Comparison of ENCODE assay signal across 9 cellular contexts in genomic region chr11:83162377-83162776, GRCh38. TPM values are rescaled to one million over a fixed set of nuclear protein-coding genes. Genes with fewer than 3 reads are reported as not detected.
DNase-seq lines count a peak whose midpoint lies in the region; ATAC-seq and TF ChIP-seq lines count a peak whose summit lies in the region.
"Had no signal": no experiment of that assay in that cellular context is flagged by ENCODE, and none has a peak within 500 bp of the region (broad histone marks: within the 10 kb centered on the region; RNA-seq: fewer than 3 reads in every experiment).

No MANE protein-coding gene starts in this region.

- H3K4me3 Mint-ChIP-seq in WTC11 (no peak overlapping the region), neural crest cell (peak overlapping the region; percentile 51), endodermal cell (no peak overlapping the region), neural progenitor cell (no peak overlapping the region)

- H3K27me3 Mint-ChIP-seq in WTC11 (ENCODE audit: low read depth) (no peaks in the 10 kb centered on the region), neural crest cell (ENCODE audit: low read depth) (no peaks in the 10 kb centered on the region), endodermal cell (ENCODE audit: insufficient read depth) (no peaks in the 10 kb centered on the region), neural progenitor cell (ENCODE audit: insufficient read depth, low read depth) (no peaks in the 10 kb centered on the region)

- H3K9me3 ChIP-seq in endodermal cell (ENCODE audit: control insufficient read depth, low read length) (peaks cover 13% of the 10 kb centered on the region), neural progenitor cell (ENCODE audit: low read depth) (no peaks in the 10 kb centered on the region), Peyer's patch (no peaks in the 10 kb centered on the region)

- H3K27me3 ChIP-seq in endodermal cell (ENCODE audit: control insufficient read depth, insufficient read depth, low read length, poor library complexity, severe bottlenecking) (no peaks in the 10 kb centered on the region), neural progenitor cell (no peaks in the 10 kb centered on the region), Peyer's patch (no peaks in the 10 kb centered on the region)

- H3K36me3 Mint-ChIP-seq in WTC11 (peaks cover 47% of the 10 kb centered on the region), neural crest cell (ENCODE audit: low read depth) (peaks cover 23% of the 10 kb centered on the region), endodermal cell (ENCODE audit: low read depth) (peaks cover 51% of the 10 kb centered on the region), neural progenitor cell (peaks cover 39% of the 10 kb centered on the region)

- POLR2A ChIA-PET in WTC11 (lab: Charles Lee) = no interaction called here

- no peak for TF ChIP-seq POLR2A in Peyer's patch (IDR thresholded peaks at IDR 0.05)

- H3K79me2 ChIP-seq in neural progenitor cell (ENCODE audit: low read depth) = peaks cover 99% of the 10 kb centered on the region

- TF ChIP-seq CTCF in WTC11 (IDR thresholded peaks at IDR 0.05) (no peak), neural crest cell (conservative IDR thresholded peaks at IDR 0.05) (no peak), endodermal cell (conservative IDR thresholded peaks at IDR 0.05) (no peak), neural progenitor cell (IDR thresholded peaks at IDR 0.05) (no peak), Peyer's patch (IDR thresholded peaks at IDR 0.05) (no peak)

- ATAC-seq in GM18861 (IDR thresholded peaks at IDR 0.05; ENCODE audit: unreplicated experiment) (peak; percentile 61), HG02870 (IDR thresholded peaks at IDR 0.05; ENCODE audit: unreplicated experiment) (peak; percentile 48), WTC11 (no peak)

- WGBS in endodermal cell (ENCODE audit: insufficient coverage in 1 of 2, insufficient read length in 1 of 2), 2 experiments = 91% methylated on average over 2 of the region's 2 CpGs; no CpG with 5 or more reads in 1 of the 2 experiments

- no peak overlapping the region for H3K4me3 ChIP-seq in endodermal cell (ENCODE audit: low read length)
- H3K4me3 ChIP-seq in neural progenitor cell = no peak overlapping the region
- no peak overlapping the region for H3K4me3 ChIP-seq in Peyer's patch

- CTCF ChIA-PET in WTC11 (lab: Charles Lee) = no interaction called here

- H3F3A ChIP-seq in neural progenitor cell (ENCODE audit: low read depth) = peaks cover 9% of the 10 kb centered on the region

- H3K27ac Mint-ChIP-seq in WTC11 = peak overlapping the region; percentile 90
- H3K27ac Mint-ChIP-seq in neural crest cell (ENCODE audit: unreplicated experiment) = no peak overlapping the region
- H3K27ac Mint-ChIP-seq in endodermal cell = no peak overlapping the region
- H3K27ac Mint-ChIP-seq in neural progenitor cell = no peak overlapping the region

- DNase-seq in WTC11 (ENCODE audit: low spot score) (no peak), neural crest cell (ENCODE audit: low read depth, low spot score) (no peak), endodermal cell (no peak), neural progenitor cell (ENCODE audit: low spot score) (no peak), NCI-H446 (lab: John Stamatoyannopoulos, UW) (no peak), Peyer's patch (no peak)

- H3K4me2 ChIP-seq in neural progenitor cell = no peak overlapping the region

- peaks cover 81% of the 10 kb centered on the region for H3K36me3 ChIP-seq in endodermal cell (ENCODE audit: control insufficient read depth, insufficient read depth, low read length)
- peaks cover 41% of the 10 kb centered on the region for H3K36me3 ChIP-seq in neural progenitor cell
- H3K36me3 ChIP-seq in Peyer's patch = peaks cover 0 to 38% (median 0%) of the 10 kb centered on the region in 3 donors

- H3K27ac ChIP-seq in endodermal cell (ENCODE audit: low read depth, low read length) (no peak overlapping the region), neural progenitor cell (no peak overlapping the region), Peyer's patch (peak overlapping the region in 1 of 4 donors; percentile 27)
- H3K27ac ChIP-seq: HL-60 had no signal

- no peak overlapping the region for H2AFZ ChIP-seq in neural progenitor cell (replicated peaks)

- H4K20me1 ChIP-seq in neural progenitor cell (ENCODE audit: low read depth) = peaks cover 65% of the 10 kb centered on the region

- peaks cover 7% of the 10 kb centered on the region for H3K4me1 ChIP-seq in endodermal cell (ENCODE audit: control insufficient read depth, insufficient read depth, low read length)
- peaks cover 17% of the 10 kb centered on the region for H3K4me1 ChIP-seq in neural progenitor cell
- peaks cover 0 to 29% (median 8%) of the 10 kb centered on the region in 4 donors for H3K4me1 ChIP-seq in Peyer's patch

- H3K9me3 Mint-ChIP-seq in WTC11 (no peaks in the 10 kb centered on the region), neural crest cell (no peaks in the 10 kb centered on the region), endodermal cell (no peaks in the 10 kb centered on the region), neural progenitor cell (no peaks in the 10 kb centered on the region)

- H3K9ac ChIP-seq in endodermal cell (ENCODE audit: extremely low read depth, low read length, poor library complexity, severe bottlenecking) = no peak overlapping the region
- H3K9ac ChIP-seq in neural progenitor cell = no peak overlapping the region

- H3K4me1 Mint-ChIP-seq in WTC11 (peaks cover 29% of the 10 kb centered on the region), neural crest cell (peaks cover 38% of the 10 kb centered on the region), endodermal cell (peaks cover 34% of the 10 kb centered on the region), neural progenitor cell (peaks cover 24% of the 10 kb centered on the region)

TF ChIP-seq in WTC11, 78 proteins besides CTCF, POLR2A, EP300 and RAD21:
- TF ChIP-seq ZNF219 (CRISPR knock-in tag; IDR thresholded peaks at IDR 0.05; ENCODE audit: borderline replicate concordance) (no peak), OVOL2 (CRISPR knock-in tag; IDR thresholded peaks at IDR 0.05; ENCODE audit: borderline replicate concordance) (no peak), NFATC4 (CRISPR knock-in tag; IDR thresholded peaks at IDR 0.05) (no peak), ZBTB21 (CRISPR knock-in tag; IDR thresholded peaks at IDR 0.05; ENCODE audit: borderline replicate concordance) (no peak)

RNA-seq across cellular contexts. Expression of gene PCF11, which starts 5.4 kb away (rescaled TPM):
- total RNA-seq in WTC11 (2021) (46.1 to 56.2 TPM (median 46.5 TPM) in 3 replicates), neural crest cell (67.3 and 67.9 TPM in 2 replicates), endodermal cell (10 to 100 TPM; 52.7 to 67.7 TPM), neural progenitor cell (ENCODE audit: low replicate concordance) (64.2 and 72.7 TPM in 2 replicates), Peyer's patch (100 to 1,000 TPM in 1 of 4 donors, 10 to 100 TPM in 3; 53.1 to 153 (median 75.3) TPM)
- polyA plus RNA-seq in endodermal cell (2013, experiment 1 of 2) = 45.5 TPM
- polyA plus RNA-seq in endodermal cell (2013, experiment 2 of 2) = 41.7 TPM

RNA-seq across cellular contexts. Expression of gene ANKRD42, which starts 31.1 kb away (rescaled TPM):
- total RNA-seq in WTC11 (2021) (5.7 to 6.6 TPM (median 5.8 TPM) in 3 replicates), neural crest cell (7.8 and 7.9 TPM in 2 replicates), endodermal cell (10 to 100 TPM; 11.1 to 11.4 TPM), neural progenitor cell (ENCODE audit: low replicate concordance) (3.3 and 4.4 TPM in 2 replicates), Peyer's patch (10 to 100 TPM in 2 of 4 donors, 1 to 10 TPM in 2; 3.6 to 27.2 (median 9.8) TPM)
- polyA plus RNA-seq in endodermal cell (2013, experiment 1 of 2) = 5.3 TPM
- 6.7 TPM for polyA plus RNA-seq in endodermal cell (2013, experiment 2 of 2)
